Comparison of ENCODE assay signal across 1 cellular context in genomic region chr6:30829639-30830250, GRCh38.
TF ChIP-seq lines count a peak whose summit lies in the region.

No MANE protein-coding gene starts in this region.

TF ChIP-seq in GM12878, 131 proteins besides CTCF, POLR2A, EP300 and RAD21 (continued from another document):
- TF ChIP-seq PRDM15 (CRISPR knock-in tag; IDR thresholded peaks at IDR 0.05) (no peak), NFIC (IDR thresholded peaks at IDR 0.05; ENCODE audit: low read depth, low read length) (no peak), SMARCA5 (IDR thresholded peaks at IDR 0.05) (no peak), CHD1 (IDR thresholded peaks at IDR 0.05; ENCODE audit: low read depth, low read length) (no peak)
